In genomic region chr3:171991166-171991565, GRCh38 we compare ENCODE assay signal across 1 cellular context.
TF ChIP-seq lines count a peak whose summit lies in the region.

No MANE protein-coding gene starts in this region.

TF ChIP-seq in HepG2, 621 proteins besides CTCF, POLR2A, EP300 and RAD21 (continued from another document and continues in another):
- TF ChIP-seq FUBP1 (CRISPR knock-in tag; IDR thresholded peaks at IDR 0.05; ENCODE audit: borderline replicate concordance) (no peak), FOXP4 (CRISPR knock-in tag; IDR thresholded peaks at IDR 0.05) (peak; percentile 79), SOX6 (IDR thresholded peaks at IDR 0.05) (no peak), SOX6 (CRISPR knock-in tag; IDR thresholded peaks at IDR 0.05) (peak; percentile 47; the same call in 1 of the 2 replicates), NFAT5 (CRISPR knock-in tag; IDR thresholded peaks at IDR 0.05) (no peak), MED1 (CRISPR knock-in tag; IDR thresholded peaks at IDR 0.05) (peak; percentile 93), GPBP1L1 (CRISPR knock-in tag; IDR thresholded peaks at IDR 0.05) (no peak), ZNF589 (CRISPR knock-in tag; conservative IDR thresholded peaks at IDR 0.05) (no peak), GPN1 (CRISPR knock-in tag; IDR thresholded peaks at IDR 0.05; ENCODE audit: borderline replicate concordance) (no peak), ZNF24 (IDR thresholded peaks at IDR 0.05) (no peak), ZNF710 (CRISPR knock-in tag; IDR thresholded peaks at IDR 0.05; ENCODE audit: borderline replicate concordance) (peak; percentile 57; the same call in 1 of the 2 replicates), ZNF761 (CRISPR knock-in tag; conservative IDR thresholded peaks at IDR 0.05) (no peak), GATAD2A (CRISPR knock-in tag; IDR thresholded peaks at IDR 0.05) (peak; percentile 50; the same call in 1 of the 2 replicates), HMG20B (CRISPR knock-in tag; conservative IDR thresholded peaks at IDR 0.05) (peak; percentile 54; the same call in 1 of the 2 replicates), JUNB (CRISPR knock-in tag; IDR thresholded peaks at IDR 0.05; ENCODE audit: borderline replicate concordance) (peak; percentile 26; the same call in 1 of the 2 replicates), AHDC1 (CRISPR knock-in tag; IDR thresholded peaks at IDR 0.05; ENCODE audit: borderline replicate concordance) (peak; percentile 67; the same call in 1 of the 2 replicates), TBX3 (IDR thresholded peaks at IDR 0.05; ENCODE audit: borderline replicate concordance) (peak; percentile 28; the same call in 1 of the 2 replicates), ARID3A (IDR thresholded peaks at IDR 0.05; ENCODE audit: low read depth, low read length) (peak; percentile 92), MAFF (IDR thresholded peaks at IDR 0.05; ENCODE audit: low read depth, low read length) (no peak; the same call in 1 of the 2 replicates), HDAC2 (CRISPR knock-in tag; IDR thresholded peaks at IDR 0.05) (peak; percentile 79; the same call in 1 of the 2 replicates), HOXD1 (CRISPR knock-in tag; IDR thresholded peaks at IDR 0.05) (no peak), FOSL1 (CRISPR knock-in tag; IDR thresholded peaks at IDR 0.05; ENCODE audit: borderline replicate concordance) (peak; percentile 70; the same call in 1 of the 2 replicates), PAXIP1 (CRISPR knock-in tag; conservative IDR thresholded peaks at IDR 0.05) (peak; percentile 78), ZSCAN21 (CRISPR knock-in tag; IDR thresholded peaks at IDR 0.05; ENCODE audit: borderline replicate concordance) (no peak), GMEB1 (CRISPR knock-in tag; IDR thresholded peaks at IDR 0.05; ENCODE audit: borderline replicate concordance) (peak; percentile 23; the same call in 1 of the 2 replicates)
